In genomic region chr4:45502471-45502870, GRCh38 we compare ENCODE assay signal across 28 cellular contexts.
"Had no signal": no experiment of that assay in that cellular context is flagged by ENCODE, and none has a peak within 500 bp of the region (broad histone marks: within the 10 kb centered on the region; RNA-seq: fewer than 3 reads in every experiment).

No MANE protein-coding gene starts in this region.

- H3K4me1 Mint-ChIP-seq: nephron; neural progenitor cell; stimulated activated effector memory CD8-positive, alpha-beta T cell treated with anti-CD3 and anti-CD28 coated beads, Interleukin-12 subunit alpha, Interleukin-12 subunit beta, amount 100 ng/mL, for 72 hours; stimulated activated naive B cell treated with anti-CD40 and anti-IgM and Interleukin-4, amounts not matched to agents 10 μg/mL and 1 μg/mL and 100 μg/mL, for 72 hours had no signal

- FAIRE-seq: small intestine, urothelium cell line had no signal

- H3K9me3 ChIP-seq: ovary, psoas muscle, right lobe of liver, sigmoid colon, stomach, thoracic aorta, thyroid gland, tibial nerve, upper lobe of left lung, vagina had no signal

- H3K36me3 ChIP-seq: neural progenitor cell, ovary, right lobe of liver, sigmoid colon, stomach, thoracic aorta, thyroid gland, tibial nerve, upper lobe of left lung, vagina had no signal

- ATAC-seq: psoas muscle; right cardiac atrium; right lobe of liver; stimulated activated effector memory CD8-positive, alpha-beta T cell treated with anti-CD3 and anti-CD28 coated beads, Interleukin-12 subunit alpha, Interleukin-12 subunit beta, amount 100 ng/mL, for 72 hours; stimulated activated naive B cell treated with anti-CD40 and anti-IgM and Interleukin-4, amounts not matched to agents 10 μg/mL and 1 μg/mL and 100 μg/mL, for 72 hours had no signal

- H3K27me3 Mint-ChIP-seq: progenitor cell of endocrine pancreas; stimulated activated naive B cell treated with anti-CD40 and anti-IgM and Interleukin-4, amounts not matched to agents 10 μg/mL and 1 μg/mL and 100 μg/mL, for 72 hours; stimulated activated naive CD8-positive, alpha-beta T cell treated with anti-CD3 and anti-CD28 coated beads, Interleukin-15, Interleukin-2, amounts not matched to agents 100 ng/mL and 50 ng/mL, for 24 hours had no signal

- H3K36me3 Mint-ChIP-seq: neural progenitor cell; stimulated activated effector memory CD8-positive, alpha-beta T cell treated with anti-CD3 and anti-CD28 coated beads, Interleukin-12 subunit alpha, Interleukin-12 subunit beta, amount 100 ng/mL, for 72 hours; stimulated activated naive B cell treated with anti-CD40 and anti-IgM and Interleukin-4, amounts not matched to agents 10 μg/mL and 1 μg/mL and 100 μg/mL, for 72 hours had no signal

- H3K4me1 ChIP-seq: neural progenitor cell, parathyroid adenoma, psoas muscle, right lobe of liver, sigmoid colon, stomach, thyroid gland, tibial nerve, upper lobe of left lung, vagina had no signal

- H3K27ac Mint-ChIP-seq: nephron; neural progenitor cell; progenitor cell of endocrine pancreas; stimulated activated effector memory CD8-positive, alpha-beta T cell treated with anti-CD3 and anti-CD28 coated beads, Interleukin-12 subunit alpha, Interleukin-12 subunit beta, amount 100 ng/mL, for 72 hours; stimulated activated naive B cell treated with anti-CD40 and anti-IgM and Interleukin-4, amounts not matched to agents 10 μg/mL and 1 μg/mL and 100 μg/mL, for 72 hours; stimulated activated naive CD8-positive, alpha-beta T cell treated with anti-CD3 and anti-CD28 coated beads, Interleukin-15, Interleukin-2, amounts not matched to agents 100 ng/mL and 50 ng/mL, for 24 hours had no signal

- H3K9me3 Mint-ChIP-seq: nephron; neural progenitor cell; stimulated activated naive CD8-positive, alpha-beta T cell treated with anti-CD3 and anti-CD28 coated beads, Interleukin-15, Interleukin-2, amounts not matched to agents 100 ng/mL and 50 ng/mL, for 24 hours had no signal

- H3K4me3 ChIP-seq: neural progenitor cell, ovary, psoas muscle, right lobe of liver, sigmoid colon, stomach, thoracic aorta, thyroid gland, tibial nerve, upper lobe of left lung, vagina had no signal

- H3K27ac ChIP-seq: neural progenitor cell, ovary, parathyroid adenoma, psoas muscle, right lobe of liver, sigmoid colon, stomach, thoracic aorta, thyroid gland, tibial nerve, upper lobe of left lung, vagina had no signal

- DNase-seq: occipital lobe; ovary; posterior cingulate gyrus; psoas muscle; right cardiac atrium; right lobe of liver; sigmoid colon; small intestine; stimulated activated CD4-positive, alpha-beta T cell treated with anti-CD3 and anti-CD28 coated beads, Interleukin-15, amount 100 ng/mL, for 24 hours; stimulated activated CD4-positive, alpha-beta T cell treated with anti-CD3 and anti-CD28 coated beads, Interleukin-2, amount 100 ng/mL, for 24 hours; stimulated activated CD4-positive, alpha-beta T cell treated with anti-CD3 and anti-CD28 coated beads, Interleukin-2, amount 100 ng/mL, for 48 hours; stimulated activated CD4-positive, alpha-beta T cell treated with anti-CD3 and anti-CD28 coated beads, Interleukin-4, amount 100 ng/mL, for 24 hours; stimulated activated naive B cell treated with anti-CD40 and anti-IgM and Interleukin-4, amounts not matched to agents 10 μg/mL and 1 μg/mL and 100 μg/mL, for 72 hours; stimulated activated naive CD4-positive, alpha-beta T cell treated with Interleukin-2 at 50 U/mL for 16 hours; stomach; thyroid gland; trophoblast cell; upper lobe of left lung had no signal

- H3K27me3 ChIP-seq: neural progenitor cell, ovary, right lobe of liver, sigmoid colon, stomach, thyroid gland, tibial nerve, upper lobe of left lung, vagina had no signal

- H3K4me3 Mint-ChIP-seq: nephron; neural progenitor cell; stimulated activated effector memory CD8-positive, alpha-beta T cell treated with anti-CD3 and anti-CD28 coated beads, Interleukin-12 subunit alpha, Interleukin-12 subunit beta, amount 100 ng/mL, for 72 hours; stimulated activated naive B cell treated with anti-CD40 and anti-IgM and Interleukin-4, amounts not matched to agents 10 μg/mL and 1 μg/mL and 100 μg/mL, for 72 hours; stimulated activated naive CD8-positive, alpha-beta T cell treated with anti-CD3 and anti-CD28 coated beads, Interleukin-15, Interleukin-2, amounts not matched to agents 100 ng/mL and 50 ng/mL, for 24 hours had no signal
